ENCODE assay signal across 21 cellular contexts in the genomic region with DNA sequence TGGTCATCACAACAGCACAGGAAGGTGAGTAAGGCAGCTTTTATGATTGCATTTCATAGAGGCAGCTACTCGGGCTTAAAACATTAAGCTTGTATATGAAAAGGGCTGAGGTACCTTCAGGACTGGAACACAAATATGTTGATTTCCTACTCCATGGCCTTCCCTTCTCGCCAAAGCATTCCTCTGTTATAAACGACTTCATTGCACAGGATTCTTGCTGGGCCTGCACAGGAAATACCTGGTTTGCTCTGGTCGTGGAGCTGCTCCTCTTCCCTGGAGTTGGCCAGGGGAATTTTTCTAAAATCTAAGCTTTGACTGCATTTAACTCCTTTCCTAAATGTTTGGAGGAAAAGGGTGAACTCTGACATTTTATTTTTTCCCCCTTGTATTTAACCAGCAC. TPM values are rescaled to one million over a fixed set of nuclear protein-coding genes. Genes with fewer than 3 reads are reported as not detected.
DNase-seq lines count a peak whose midpoint lies in the region; ATAC-seq and TF ChIP-seq lines count a peak whose summit lies in the region.
"Had no signal": no experiment of that assay in that cellular context is flagged by ENCODE, and none has a peak within 500 bp of the region (broad histone marks: within the 10 kb centered on the region; RNA-seq: fewer than 3 reads in every experiment).

No MANE protein-coding gene starts in this region.

- intact Hi-C loops in left ventricle myocardium inferior (cut with micrococcal nuclease) = no loop called here
- intact Hi-C loops in heart right ventricle (cut with DNase I) = no loop called here

- ATAC-seq in heart right ventricle = no peak
- no peak for ATAC-seq in GM19452 (IDR thresholded peaks at IDR 0.05; ENCODE audit: unreplicated experiment)
- no peak for ATAC-seq in HG02678 (IDR thresholded peaks at IDR 0.05; ENCODE audit: unreplicated experiment)
- ATAC-seq: GM12878 had no signal

- peak overlapping the region; percentile 62 for H3K27ac Mint-ChIP-seq in chondrocyte (ENCODE audit: unreplicated experiment)

- DNase-seq in left ventricle myocardium inferior (no peak), heart right ventricle (no peak), chondrocyte (ENCODE audit: low spot score) (no peak), GDM1 (lab: John Stamatoyannopoulos, UW) (no peak), GM19240 (ENCODE audit: insufficient read length, low spot score) (no peak)
- DNase-seq: CD8-positive, alpha-beta memory T cell; DMS79 treated with DMSO at 0.1 percent for 48 hours; NCI-H1105 treated with DMSO at 0.1 percent for 48 hours; NCI-H1694 treated with DMSO at 0.1 percent for 48 hours; NCI-H2107; NCI-H345; NCI-H69; SIG-M5 had no signal

- H3K4me1 ChIP-seq in left ventricle myocardium inferior (peaks cover 53% of the 10 kb centered on the region), heart right ventricle (peaks cover 11 to 54% (median 27%) of the 10 kb centered on the region in 9 donors), muscle layer of duodenum (ENCODE audit: control insufficient read depth in 1 of 2, insufficient read depth in 2 of 2, low read length in 2 of 2) (peaks cover 9 to 26% of the 10 kb centered on the region in 2 donors)

- no peaks in the 10 kb centered on the region for H3K27me3 ChIP-seq in left ventricle myocardium inferior (ENCODE audit: low read depth)
- H3K27me3 ChIP-seq in heart right ventricle = no peaks in the 10 kb centered on the region
- H3K27me3 ChIP-seq in muscle layer of duodenum (ENCODE audit: low read depth, low read length) = no peaks in the 10 kb centered on the region
- H3K27me3 ChIP-seq: BLaER1 treated with 17β-estradiol and CSF1 and Interleukin-3, amounts not matched to agents 10 nM and 100 nM had no signal

- no peak for TF ChIP-seq CTCF in left ventricle myocardium inferior (IDR thresholded peaks at IDR 0.05; ENCODE audit: borderline replicate concordance)
- no peak for TF ChIP-seq CTCF in heart right ventricle (IDR thresholded peaks at IDR 0.05)
- TF ChIP-seq CTCF in chondrocyte (IDR thresholded peaks at IDR 0.05) = no peak

- peaks cover 52% of the 10 kb centered on the region for H3K4me1 Mint-ChIP-seq in chondrocyte (ENCODE audit: low read depth)

- H3K36me3 Mint-ChIP-seq in chondrocyte (ENCODE audit: low read depth) = no peaks in the 10 kb centered on the region
- H3K36me3 Mint-ChIP-seq: CD8-positive, alpha-beta memory T cell had no signal

- no peaks in the 10 kb centered on the region for H3K9me3 ChIP-seq in left ventricle myocardium inferior (replicated peaks)
- no peaks in the 10 kb centered on the region for H3K9me3 ChIP-seq in heart right ventricle
- H3K9me3 ChIP-seq in muscle layer of duodenum (ENCODE audit: control insufficient read depth in 1 of 2, low read length in 2 of 2) = no peaks in the 10 kb centered on the region
- H3K9me3 ChIP-seq: HAP-1 had no signal

- no peaks in the 10 kb centered on the region for H3K27me3 Mint-ChIP-seq in chondrocyte (ENCODE audit: low read depth)
- H3K27me3 Mint-ChIP-seq: CD8-positive, alpha-beta memory T cell had no signal

- WGBS in heart right ventricle, 2 donors = 67 to 76% methylated on average over 4 of the region's 4 CpGs

- H3K4me3 ChIP-seq in left ventricle myocardium inferior (no peak overlapping the region), heart right ventricle (no peak overlapping the region), muscle layer of duodenum (ENCODE audit: low read depth in 1 of 2, low read length in 2 of 2) (no peak overlapping the region)
- H3K4me3 ChIP-seq: BLaER1 treated with 17β-estradiol and CSF1 and Interleukin-3, amounts not matched to agents 10 nM and 100 nM; GM12878; HAP-1 had no signal

- no peaks in the 10 kb centered on the region for H3K9me3 Mint-ChIP-seq in chondrocyte (ENCODE audit: low read depth)
- H3K9me3 Mint-ChIP-seq: CD8-positive, alpha-beta memory T cell had no signal

- H3K27ac ChIP-seq in left ventricle myocardium inferior (replicated peaks) = peak overlapping the region; percentile 97
- peak overlapping the region in 3 of 10 donors; percentile 2 to 27 (median 10) for H3K27ac ChIP-seq in heart right ventricle
- H3K27ac ChIP-seq in muscle layer of duodenum (ENCODE audit: low read length) = peak overlapping the region; percentile 14
- H3K27ac ChIP-seq: BLaER1 treated with 17β-estradiol and CSF1 and Interleukin-3, amounts not matched to agents 10 nM and 100 nM; HL-60 had no signal

- H3K4me3 Mint-ChIP-seq in chondrocyte (ENCODE audit: unreplicated experiment) = no peak overlapping the region
- H3K4me3 Mint-ChIP-seq: CD8-positive, alpha-beta memory T cell had no signal

- no peaks in the 10 kb centered on the region for H3K36me3 ChIP-seq in left ventricle myocardium inferior
- H3K36me3 ChIP-seq in heart right ventricle = no peaks in the 10 kb centered on the region
- H3K36me3 ChIP-seq in muscle layer of duodenum (ENCODE audit: control insufficient read depth in 1 of 2, insufficient read depth in 2 of 2, low read length in 2 of 2) = peaks cover 0 to 8% of the 10 kb centered on the region in 2 donors
- H3K36me3 ChIP-seq: HAP-1 had no signal

RNA-seq across cellular contexts. Expression of gene CHD9, which starts 49.0 kb away (rescaled TPM):
- total RNA-seq in left ventricle myocardium inferior (38.9 TPM), heart right ventricle (10 to 100 TPM; 39.6 to 58.4 (median 45.1) TPM), chondrocyte (68.6 to 116 TPM (median 72.7 TPM) in 3 replicates)
- 10 to 100 TPM in 1 of 2 donors, 1 to 10 TPM in 1; 7.0 to 15.7 TPM for polyA plus RNA-seq in heart right ventricle

RNA-seq across cellular contexts. Expression of gene CHD9NB, which starts 51.1 kb away (rescaled TPM):
- 0.77 TPM for total RNA-seq in left ventricle myocardium inferior
- total RNA-seq in heart right ventricle = 1 to 10 TPM in 1 of 10 donors, under 1 TPM in 7, not detected in 2; 0.29 to 1.2 (median 0.51) TPM
- 1 to 10 TPM in 1 of 2 donors, under 1 TPM in 1; 0.17 to 1.5 TPM for polyA plus RNA-seq in heart right ventricle
- 0.85 to 3.1 TPM (median 1.5 TPM) in 3 replicates for total RNA-seq in chondrocyte
- total RNA-seq: RPMI7951 had no signal
- polyA plus RNA-seq: CD8-positive, alpha-beta memory T cell had no signal
